ENCODE assay signal across 29 cellular contexts in genomic region chr18:11866764-11867163, GRCh38.
"Had no signal": no experiment of that assay in that cellular context is flagged by ENCODE, and none has a peak within 500 bp of the region (broad histone marks: within the 10 kb centered on the region; RNA-seq: fewer than 3 reads in every experiment).

No MANE protein-coding gene starts in this region.

- H3K4me3 Mint-ChIP-seq: activated CD4-positive, alpha-beta T cell treated with anti-CD3 and anti-CD28 coated beads for 36 hours; activated naive CD4-positive, alpha-beta T cell treated with anti-CD3 and anti-CD28 coated beads, Interleukin-2, amount 10 ng/mL, durations not matched to agents 7 days and 5 days; activated naive CD8-positive, alpha-beta T cell treated with anti-CD3 and anti-CD28 coated beads, Interleukin-2, amount 10 ng/mL, durations not matched to agents 7 days and 5 days; activated T-helper 1 cell treated with anti-CD3 and anti-CD28 coated beads, Interleukin-12 subunit alpha, Interleukin-12 subunit beta, Interleukin-2, Interleukin-4 antibody, amounts not matched to agents 30 ng/mL and 10 ng/mL and 1 ng/mL, durations not matched to agents 14 hours and 24 hours and 36 hours; naive thymus-derived CD8-positive, alpha-beta T cell; neural crest cell had no signal

- H3K4me3 ChIP-seq: esophagus squamous epithelium, heart right ventricle, psoas muscle, sigmoid colon, tibial nerve, vagina had no signal

- ATAC-seq: activated CD4-positive, alpha-beta T cell treated with anti-CD3 and anti-CD28 coated beads for 36 hours; heart right ventricle; naive thymus-derived CD8-positive, alpha-beta T cell; psoas muscle had no signal

- DNase-seq: activated CD4-positive, alpha-beta T cell treated with anti-CD3 and anti-CD28 coated beads for 36 hours; activated CD4-positive, alpha-beta T cell treated with anti-CD3 and anti-CD28 coated beads, Interleukin-2, amount 50 U/mL, for 4 hours; activated CD4-positive, CD25-positive, alpha-beta regulatory T cell; activated gamma-delta T cell; activated naive CD4-positive, alpha-beta T cell treated with anti-CD3 and anti-CD28 coated beads, Interleukin-2, amount 10 ng/mL, durations not matched to agents 7 days and 5 days; activated naive CD8-positive, alpha-beta T cell treated with anti-CD3 and anti-CD28 coated beads, Interleukin-2, amount 10 ng/mL, durations not matched to agents 7 days and 5 days; activated T-cell treated with anti-CD3 and anti-CD28 coated beads, Interleukin-2, amount 50 U/mL, for 1 hour; amniotic stem cell; brain microvascular endothelial cell; central memory CD4-positive, alpha-beta T cell; dermis blood vessel endothelial cell; effector CD4-positive, alpha-beta T cell; esophagus squamous epithelium; foreskin melanocyte; heart right ventricle; naive thymus-derived CD8-positive, alpha-beta T cell; occipital lobe; psoas muscle; sigmoid colon; small intestine; stimulated activated CD4-positive, alpha-beta T cell treated with anti-CD3 and anti-CD28 coated beads, Interleukin-1b, Interleukin-23, amount 100 ng/mL, for 48 hours; stimulated activated naive CD4-positive, alpha-beta T cell treated with Interleukin-2 at 50 U/mL for 16 hours; T-helper 2 cell had no signal

- H3K4me1 Mint-ChIP-seq: activated naive CD4-positive, alpha-beta T cell treated with anti-CD3 and anti-CD28 coated beads, Interleukin-2, amount 10 ng/mL, durations not matched to agents 7 days and 5 days; activated naive CD8-positive, alpha-beta T cell treated with anti-CD3 and anti-CD28 coated beads, Interleukin-2, amount 10 ng/mL, durations not matched to agents 7 days and 5 days; neural crest cell had no signal

- H3K36me3 ChIP-seq: brain microvascular endothelial cell, heart right ventricle had no signal

- H3K27ac ChIP-seq: brain microvascular endothelial cell, epithelial cell of prostate, esophagus squamous epithelium, heart right ventricle, parathyroid adenoma, psoas muscle, sigmoid colon, tibial nerve, vagina had no signal

- H3K27ac Mint-ChIP-seq: activated CD4-positive, alpha-beta T cell treated with anti-CD3 and anti-CD28 coated beads for 36 hours; activated naive CD4-positive, alpha-beta T cell treated with anti-CD3 and anti-CD28 coated beads, Interleukin-2, amount 10 ng/mL, durations not matched to agents 7 days and 5 days; activated naive CD8-positive, alpha-beta T cell treated with anti-CD3 and anti-CD28 coated beads, Interleukin-2, amount 10 ng/mL, durations not matched to agents 7 days and 5 days; activated T-helper 1 cell treated with anti-CD3 and anti-CD28 coated beads, Interleukin-12 subunit alpha, Interleukin-12 subunit beta, Interleukin-2, Interleukin-4 antibody, amounts not matched to agents 30 ng/mL and 10 ng/mL and 1 ng/mL, durations not matched to agents 14 hours and 24 hours and 36 hours; naive thymus-derived CD8-positive, alpha-beta T cell had no signal

- H2AFZ ChIP-seq: parathyroid adenoma had no signal

- H3K79me2 ChIP-seq: parathyroid adenoma had no signal

- H3K9me3 Mint-ChIP-seq: activated naive CD4-positive, alpha-beta T cell treated with anti-CD3 and anti-CD28 coated beads, Interleukin-2, amount 10 ng/mL, durations not matched to agents 7 days and 5 days; activated naive CD8-positive, alpha-beta T cell treated with anti-CD3 and anti-CD28 coated beads, Interleukin-2, amount 10 ng/mL, durations not matched to agents 7 days and 5 days; activated T-helper 1 cell treated with anti-CD3 and anti-CD28 coated beads, Interleukin-12 subunit alpha, Interleukin-12 subunit beta, Interleukin-2, Interleukin-4 antibody, amounts not matched to agents 30 ng/mL and 10 ng/mL and 1 ng/mL, durations not matched to agents 14 hours and 24 hours and 36 hours; naive thymus-derived CD8-positive, alpha-beta T cell; neural crest cell had no signal

- H3K4me1 ChIP-seq: heart right ventricle, parathyroid adenoma, psoas muscle, sigmoid colon, tibial nerve, vagina had no signal

- H3K27me3 ChIP-seq: brain microvascular endothelial cell, esophagus squamous epithelium, heart right ventricle, sigmoid colon, tibial nerve, vagina had no signal

- H3K9me3 ChIP-seq: esophagus squamous epithelium, heart right ventricle, psoas muscle, sigmoid colon, tibial nerve, vagina had no signal

- H3K27me3 Mint-ChIP-seq: activated naive CD8-positive, alpha-beta T cell treated with anti-CD3 and anti-CD28 coated beads, Interleukin-2, amount 10 ng/mL, durations not matched to agents 7 days and 5 days had no signal

- H3K36me3 Mint-ChIP-seq: activated naive CD4-positive, alpha-beta T cell treated with anti-CD3 and anti-CD28 coated beads, Interleukin-2, amount 10 ng/mL, durations not matched to agents 7 days and 5 days; activated naive CD8-positive, alpha-beta T cell treated with anti-CD3 and anti-CD28 coated beads, Interleukin-2, amount 10 ng/mL, durations not matched to agents 7 days and 5 days; naive thymus-derived CD8-positive, alpha-beta T cell had no signal

- H3K9ac ChIP-seq: parathyroid adenoma had no signal
